ENCODE assay signal across 8 cellular contexts in genomic region chr18:67104700-67105284, GRCh38.
DNase-seq lines count a peak whose midpoint lies in the region; ATAC-seq and TF ChIP-seq lines count a peak whose summit lies in the region.

No MANE protein-coding gene starts in this region.

- ATAC-seq in GM19372 (IDR thresholded peaks at IDR 0.05; ENCODE audit: low read depth, unreplicated experiment) (peak; percentile 93), HG03378 (IDR thresholded peaks at IDR 0.05; ENCODE audit: unreplicated experiment) (peak; percentile 87)

- H3K4me3 Mint-ChIP-seq in Calu3 (ENCODE audit: low read depth, unreplicated experiment) (no peak overlapping the region), osteocyte (ENCODE audit: unreplicated experiment) (no peak overlapping the region)
- no peak overlapping the region for H3K4me3 Mint-ChIP-seq in activated CD4-positive, alpha-beta memory T cell treated with anti-CD3 and anti-CD28 coated beads, Interleukin-2, amount 10 ng/mL, durations not matched to agents 7 days and 5 days

- H3K27ac Mint-ChIP-seq in Calu3 (ENCODE audit: unreplicated experiment): peak overlapping the region; percentile 37
- H3K27ac Mint-ChIP-seq in activated CD4-positive, alpha-beta memory T cell treated with anti-CD3 and anti-CD28 coated beads, Interleukin-2, amount 10 ng/mL, durations not matched to agents 7 days and 5 days: no peak overlapping the region
- H3K27ac Mint-ChIP-seq in osteocyte (ENCODE audit: unreplicated experiment): no peak overlapping the region

- peaks cover 23% of the 10 kb centered on the region for H3K4me1 Mint-ChIP-seq in Calu3 (ENCODE audit: low read depth, unreplicated experiment)
- no peaks in the 10 kb centered on the region for H3K4me1 Mint-ChIP-seq in activated CD4-positive, alpha-beta memory T cell treated with anti-CD3 and anti-CD28 coated beads, Interleukin-2, amount 10 ng/mL, durations not matched to agents 7 days and 5 days
- no peaks in the 10 kb centered on the region for H3K4me1 Mint-ChIP-seq in osteocyte (ENCODE audit: unreplicated experiment)

- H3K4me3 ChIP-seq in coronary artery: no peak overlapping the region

- POLR2A ChIA-PET in activated CD4-positive, alpha-beta memory T cell treated with anti-CD3 and anti-CD28 coated beads, Interleukin-2, amount 10 ng/mL, durations not matched to agents 7 days and 5 days (lab: Charles Lee): no interaction called here

- H3K27ac ChIP-seq in coronary artery: no peak overlapping the region

- no peaks in the 10 kb centered on the region for H3K36me3 Mint-ChIP-seq in Calu3 (ENCODE audit: insufficient read depth, unreplicated experiment)
- no peaks in the 10 kb centered on the region for H3K36me3 Mint-ChIP-seq in activated CD4-positive, alpha-beta memory T cell treated with anti-CD3 and anti-CD28 coated beads, Interleukin-2, amount 10 ng/mL, durations not matched to agents 7 days and 5 days (ENCODE audit: low read depth)
- no peaks in the 10 kb centered on the region for H3K36me3 Mint-ChIP-seq in osteocyte (ENCODE audit: unreplicated experiment)

- peak; percentile 75 for DNase-seq in Calu3
- peak; percentile 66 for DNase-seq in NCI-H345 treated with DMSO at 0.1 percent for 48 hours (lab: John Stamatoyannopoulos, UW; ENCODE audit: unreplicated experiment)
- peak; percentile 44 for DNase-seq in activated CD4-positive, alpha-beta memory T cell treated with anti-CD3 and anti-CD28 coated beads, Interleukin-2, amount 10 ng/mL, durations not matched to agents 7 days and 5 days
- peak; percentile 60 for DNase-seq in fibroblast of the conjunctiva (ENCODE audit: low read depth)
- no peak for DNase-seq in osteocyte (ENCODE audit: extremely low spot score, unreplicated experiment)
- no peak for DNase-seq in coronary artery (ENCODE audit: low spot score)

- TF ChIP-seq CTCF in Calu3 (IDR thresholded peaks at IDR 0.05; ENCODE audit: unreplicated experiment) (peak; percentile 62), osteocyte (IDR thresholded peaks at IDR 0.05) (peak; percentile 92), coronary artery (IDR thresholded peaks at IDR 0.05) (no peak)

- H3K27me3 Mint-ChIP-seq in Calu3 (ENCODE audit: unreplicated experiment): no peaks in the 10 kb centered on the region
- no peaks in the 10 kb centered on the region for H3K27me3 Mint-ChIP-seq in activated CD4-positive, alpha-beta memory T cell treated with anti-CD3 and anti-CD28 coated beads, Interleukin-2, amount 10 ng/mL, durations not matched to agents 7 days and 5 days
- H3K27me3 Mint-ChIP-seq in osteocyte (ENCODE audit: unreplicated experiment): peaks cover 45% of the 10 kb centered on the region

- intact Hi-C loops in Calu3 (cut with micrococcal nuclease; ENCODE audit: unreplicated experiment): loop anchor here (1.0 kb wide), 1 partner anchor 96 kb away; no protein-coding TSS in a partner anchor

- CTCF ChIA-PET in Calu3 (lab: Charles Lee): interaction anchor here (0.6 to 1.0 kb wide), 4 partner anchors 42 to 135 kb away, joined by 3 to 6 read pairs (median 3); no protein-coding TSS in a partner anchor
- CTCF ChIA-PET in activated CD4-positive, alpha-beta memory T cell treated with anti-CD3 and anti-CD28 coated beads, Interleukin-2, amount 10 ng/mL, durations not matched to agents 7 days and 5 days (lab: Charles Lee): interaction anchor here (0.6 to 2.2 kb wide), 6 partner anchors 12 to 277 kb away, joined by 3 to 6 read pairs (median 4); no protein-coding TSS in a partner anchor

- BruUV-seq in Calu3 (replicated peaks; lab: Mats Ljungman, UMichigan): no TSS peak

- no peaks in the 10 kb centered on the region for H3K9me3 Mint-ChIP-seq in Calu3 (ENCODE audit: low read depth, unreplicated experiment)
- H3K9me3 Mint-ChIP-seq in activated CD4-positive, alpha-beta memory T cell treated with anti-CD3 and anti-CD28 coated beads, Interleukin-2, amount 10 ng/mL, durations not matched to agents 7 days and 5 days: no peaks in the 10 kb centered on the region
- no peaks in the 10 kb centered on the region for H3K9me3 Mint-ChIP-seq in osteocyte (ENCODE audit: unreplicated experiment)

Comparison
In these comparisons a context has a peak if more than half of its experiments do, and no peak if none do; other contexts are left out.
1. DNase-seq: peak in Calu3 (single experiment), NCI-H345 treated with DMSO at 0.1 percent for 48 hours (single experiment), activated CD4-positive, alpha-beta memory T cell treated with anti-CD3 and anti-CD28 coated beads, Interleukin-2, amount 10 ng/mL, durations not matched to agents 7 days and 5 days (single experiment) and fibroblast of the conjunctiva (single experiment); none in osteocyte (single experiment) and coronary artery (single experiment).